13 cellular contexts compared by ENCODE assay signal in the genomic region with DNA sequence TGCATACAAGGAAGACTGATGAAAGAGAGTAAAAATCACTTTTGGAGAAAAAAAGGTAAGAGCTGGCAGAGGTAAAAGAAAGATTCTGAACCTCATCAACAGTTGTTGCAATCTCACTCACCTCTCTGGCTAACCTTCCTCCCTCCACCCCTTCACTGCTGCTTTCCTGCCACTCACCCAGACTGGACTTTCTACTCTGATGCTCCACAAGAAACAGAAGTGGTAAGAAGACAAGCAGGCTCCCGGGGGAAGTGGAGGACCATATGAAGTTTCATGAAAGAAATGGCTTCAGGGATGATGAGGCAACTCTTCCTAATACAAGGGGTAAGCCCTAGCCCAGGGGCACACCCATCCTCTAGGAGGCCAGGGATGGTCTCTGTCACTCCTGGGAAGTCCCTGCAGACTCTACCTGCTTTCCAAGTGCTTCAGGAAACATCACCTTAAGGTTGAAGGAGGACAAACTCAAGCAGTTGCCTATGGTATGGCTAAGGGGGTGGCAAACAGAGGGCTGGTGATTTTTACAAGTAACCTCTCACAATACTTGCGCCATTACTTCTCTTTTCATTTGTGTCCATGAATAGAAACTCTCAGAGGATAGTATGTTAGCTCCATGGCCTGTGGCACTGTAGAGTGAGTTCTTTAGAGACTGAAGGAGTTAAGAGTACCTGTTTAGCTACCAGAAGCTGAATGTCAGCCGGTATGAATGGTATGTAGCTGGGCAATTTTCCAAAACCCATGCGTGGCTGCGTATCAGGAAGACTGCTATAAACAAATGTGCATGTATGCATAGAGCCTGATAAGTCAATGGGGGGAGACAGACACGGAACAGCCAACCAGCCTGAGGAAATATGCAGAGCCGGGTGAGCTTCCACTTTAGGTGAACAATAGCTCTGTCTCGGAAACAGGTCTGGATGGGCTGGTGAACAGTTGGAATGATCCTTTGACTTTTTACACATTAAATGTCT.
DNase-seq lines count a peak whose midpoint lies in the region; ATAC-seq and TF ChIP-seq lines count a peak whose summit lies in the region.
"Had no signal": no experiment of that assay in that cellular context is flagged by ENCODE, and none has a peak within 500 bp of the region (broad histone marks: within the 10 kb centered on the region; RNA-seq: fewer than 3 reads in every experiment).

No MANE protein-coding gene starts in this region.

- peak; percentile 20 to 27 (median 25) for ATAC-seq in psoas muscle

- H3K27ac ChIP-seq in psoas muscle = peak overlapping the region; percentile 64
- H3K27ac ChIP-seq: 22Rv1 had no signal

- no peaks in the 10 kb centered on the region for H3K36me3 ChIP-seq in psoas muscle (ENCODE audit: insufficient read depth in 1 of 2, low read depth in 1 of 2)

- intact Hi-C loops in psoas muscle (cut with DNase I) = no loop called here

- TF ChIP-seq CTCF in psoas muscle (IDR thresholded peaks at IDR 0.05) (no peak), foreskin fibroblast (IDR thresholded peaks at IDR 0.05; ENCODE audit: low read depth, low read length) (no peak)

- DNase-seq in DMS 273 (lab: John Stamatoyannopoulos, UW; ENCODE audit: unreplicated experiment) (peak; percentile 17), DMS 273 treated with DMSO at 0.1 percent for 48 hours (lab: John Stamatoyannopoulos, UW) (no peak), NCI-H510A (lab: John Stamatoyannopoulos, UW) (peak; percentile 31), dermis microvascular lymphatic vessel endothelial cell (ENCODE audit: low read depth in 2 of 2) (peak; percentile 88 to 92), psoas muscle (no peak), D341Med (ENCODE audit: low spot score) (no peak), foreskin fibroblast (no peak)
- no peak for DNase-seq in activated T-cell treated with anti-CD3 and anti-CD28 coated beads, Interleukin-2, amount 50 U/mL, for 48 hours
- DNase-seq: activated gamma-delta T cell, foreskin melanocyte, HFFc6, SHP77 treated with DMSO at 0.1 percent for 48 hours had no signal

- no peaks in the 10 kb centered on the region for H3K9me3 ChIP-seq in psoas muscle

- peak overlapping the region; percentile 37 for H3K4me3 ChIP-seq in psoas muscle
- H3K4me3 ChIP-seq in foreskin fibroblast (ENCODE audit: low read depth in 1 of 2, low read length in 2 of 2) = no peak overlapping the region

- peaks cover 50% of the 10 kb centered on the region for H3K4me1 ChIP-seq in psoas muscle

- no peaks in the 10 kb centered on the region for H3K27me3 ChIP-seq in psoas muscle (ENCODE audit: insufficient read depth in 3 of 3, low read length in 2 of 3)

- WGBS in psoas muscle, 3 donors = 43 to 55% (median 44%) methylated on average over 8 of the region's 8 CpGs

Comparison
In these comparisons a context has a peak if more than half of its experiments do, and no peak if none do; other contexts are left out.
1. DNase-seq: peak in DMS 273 (single experiment), NCI-H510A (single experiment) and dermis microvascular lymphatic vessel endothelial cell (2 of 2); none in DMS 273 treated with DMSO at 0.1 percent for 48 hours (single experiment), psoas muscle (0 of 2), D341Med (single experiment), foreskin fibroblast (0 of 2) and activated T-cell treated with anti-CD3 and anti-CD28 coated beads, Interleukin-2, amount 50 U/mL, for 48 hours (0 of 2).